ENCODE assay signal across 33 cellular contexts in genomic region chr3:61264281-61264680, GRCh38.
"Had no signal": no experiment of that assay in that cellular context is flagged by ENCODE, and none has a peak within 500 bp of the region (broad histone marks: within the 10 kb centered on the region; RNA-seq: fewer than 3 reads in every experiment).

No MANE protein-coding gene starts in this region.

- H3K36me3 ChIP-seq: ascending aorta, cardiac muscle cell had no signal

- DNase-seq: activated B cell treated with CpG ODN at 0.5 μM for 24 hours; activated CD4-positive, alpha-beta memory T cell treated with anti-CD3 and anti-CD28 coated beads for 36 hours; activated CD4-positive, alpha-beta T cell treated with anti-CD3 and anti-CD28 coated beads for 4 hours; activated CD4-positive, alpha-beta T cell treated with anti-CD3 and anti-CD28 coated beads, Interleukin-2, amount 10 ng/mL, durations not matched to agents 24 days and 14 days; activated CD4-positive, alpha-beta T cell treated with anti-CD3 and anti-CD28 coated beads, Interleukin-2, amount 50 U/mL, for 1 hour; activated CD4-positive, alpha-beta T cell treated with anti-CD3 and anti-CD28 coated beads, Interleukin-2, amount 50 U/mL, for 4 hours; activated CD4-positive, CD25-positive, alpha-beta regulatory T cell treated with anti-CD3 and anti-CD28 coated beads, Interleukin-2, amount 50 U/mL, for 72 hours; activated CD8-positive, alpha-beta memory T cell treated with anti-CD3 and anti-CD28 coated beads, Interleukin-2, amount 50 U/mL, for 4 hours; activated CD8-positive, alpha-beta T cell treated with anti-CD3 and anti-CD28 coated beads for 36 hours; activated effector memory CD4-positive, alpha-beta T cell treated with anti-CD3 and anti-CD28 coated beads, Interleukin-2, amount 50 U/mL, for 16 hours; activated gamma-delta T cell treated with Interleukin-2 at 50 U/mL for 16 hours; activated naive CD4-positive, alpha-beta T cell; activated naive CD4-positive, alpha-beta T cell treated with anti-CD3 and anti-CD28 coated beads for 36 hours; activated naive CD4-positive, alpha-beta T cell treated with anti-CD3 and anti-CD28 coated beads, Interleukin-2, amount 50 U/mL, for 16 hours; activated naive CD8-positive, alpha-beta T cell treated with anti-CD3 and anti-CD28 coated beads, Interleukin-2, amount 10 ng/mL, durations not matched to agents 7 days and 5 days; activated naive CD8-positive, alpha-beta T cell treated with anti-CD3 and anti-CD28 coated beads, Interleukin-2, amount 50 U/mL, for 24 hours; activated T-cell treated with anti-CD3 and anti-CD28 coated beads for 4 hours; activated T-cell treated with anti-CD3 and anti-CD28 coated beads, Interleukin-2, amount 50 U/mL, for 1 hour; activated T-cell treated with anti-CD3 and anti-CD28 coated beads, Interleukin-2, amount 50 U/mL, for 4 hours; activated T-cell treated with anti-CD3 and anti-CD28 coated beads, Interleukin-2, amount 50 U/mL, for 72 hours; amygdala; anterior cingulate cortex; caudate nucleus; cerebellar nuclear complex; T-helper 1 cell; T-helper 2 cell; T-helper 9 cell had no signal

- H3K27ac ChIP-seq: ascending aorta, cardiac muscle cell, VCaP had no signal

- H3K4me1 ChIP-seq: ascending aorta had no signal

- H3K4me3 ChIP-seq: ascending aorta, cardiac muscle cell had no signal

- H3K27me3 ChIP-seq: ascending aorta, cardiac muscle cell had no signal

- FAIRE-seq: bronchial epithelial cell, TTC549 had no signal

- ATAC-seq: activated CD8-positive, alpha-beta T cell treated with anti-CD3 and anti-CD28 coated beads for 36 hours; activated naive CD8-positive, alpha-beta T cell treated with anti-CD3 and anti-CD28 coated beads, Interleukin-2, amount 50 U/mL, for 24 hours; activated T-cell treated with anti-CD3 and anti-CD28 coated beads, Interleukin-2, amount 50 U/mL, for 4 hours; activated T-cell treated with anti-CD3 and anti-CD28 coated beads, Interleukin-2, amount 50 U/mL, for 72 hours; activated T-helper 17 cell treated with anti-CD3 and anti-CD28 coated beads, Interleukin-2, amount 50 U/mL, for 72 hours had no signal
